8 cellular contexts compared by ENCODE assay signal in genomic region chr10:11180228-11180627, GRCh38.
DNase-seq lines count a peak whose midpoint lies in the region; ATAC-seq and TF ChIP-seq lines count a peak whose summit lies in the region.

No MANE protein-coding gene starts in this region.

- in situ Hi-C loops in IMR-90 (cut with MboI; ENCODE audit: low sequenced_read_pairs), result no loop called here

- DNase-seq in GM06990 (ENCODE audit: extremely low read depth, insufficient read length) (peak; percentile 62), IMR-90 (no peak), lung (ENCODE audit: low spot score) (no peak), A673 (ENCODE audit: low spot score) (no peak), NCI-H345 treated with DMSO at 0.1 percent for 48 hours (lab: John Stamatoyannopoulos, UW; ENCODE audit: unreplicated experiment) (no peak), HT-29 (ENCODE audit: low spot score) (no peak)
- DNase-seq in activated CD8-positive, alpha-beta memory T cell treated with anti-CD3 and anti-CD28 coated beads, Interleukin-2, amount 50 U/mL, for 4 hours, result peak; percentile 60

- 93% methylated on average over 7 of the region's 14 CpGs; no CpG with 5 or more reads in 1 of the 2 experiments for WGBS in IMR-90 (ENCODE audit: extremely low coverage in 2 of 2, insufficient read length in 1 of 2), 2 experiments
- 31 to 66% methylated on average over 14 of the region's 14 CpGs for WGBS in lung, 2 donors

- peaks cover 18% of the 10 kb centered on the region for H3K36me3 ChIP-seq in GM06990 (ENCODE audit: control insufficient read depth, insufficient read depth, low read length)
- no peaks in the 10 kb centered on the region for H3K36me3 ChIP-seq in IMR-90 (ENCODE audit: control insufficient read depth, insufficient read depth, low read length)
- peaks cover 3 to 4% of the 10 kb centered on the region in 2 donors for H3K36me3 ChIP-seq in lung (ENCODE audit: control insufficient read depth in 2 of 2, insufficient read depth in 2 of 2, low read length in 2 of 2)
- H3K36me3 ChIP-seq in A673 (ENCODE audit: insufficient read depth, low read length, poor library complexity, severe bottlenecking), result no peaks in the 10 kb centered on the region

- no peak overlapping the region for H3K27ac ChIP-seq in IMR-90 (ENCODE audit: insufficient read depth, low read length)
- H3K27ac ChIP-seq in lung (ENCODE audit: low read depth in 1 of 2, low read length in 1 of 2), result peak overlapping the region; percentile 5 to 24
- no peak overlapping the region for H3K27ac ChIP-seq in A673 (ENCODE audit: low read depth, low read length, poor library complexity, severe bottlenecking)

- no peak overlapping the region for H2BK15ac ChIP-seq in IMR-90 (ENCODE audit: low read depth, low read length)

- H3K4me1 ChIP-seq in IMR-90 (ENCODE audit: control insufficient read depth, insufficient read depth, low read length) (no peaks in the 10 kb centered on the region), lung (ENCODE audit: control insufficient read depth in 2 of 2, insufficient read depth in 2 of 2, low read length in 2 of 2) (peaks cover 15 to 25% of the 10 kb centered on the region in 2 donors), A673 (ENCODE audit: insufficient read depth, low read length, poor library complexity, severe bottlenecking) (no peaks in the 10 kb centered on the region)

- no peak overlapping the region for H4K8ac ChIP-seq in IMR-90 (ENCODE audit: low read depth in 2 of 2, low read length in 2 of 2)

- H2BK20ac ChIP-seq in IMR-90 (ENCODE audit: low read depth, low read length), result no peak overlapping the region

- no peak overlapping the region for H3K9ac ChIP-seq in IMR-90 (ENCODE audit: low read depth, low read length)

- TF ChIP-seq CTCF in GM06990 (IDR thresholded peaks at IDR 0.05; ENCODE audit: insufficient read depth, low read length, poor library complexity, severe bottlenecking) (no peak), IMR-90 (conservative IDR thresholded peaks at IDR 0.05; ENCODE audit: low read depth, low read length) (no peak), lung (IDR thresholded peaks at IDR 0.05; ENCODE audit: control extremely low read depth, extremely low read depth) (no peak), A673 (conservative IDR thresholded peaks at IDR 0.05; ENCODE audit: low read depth, low read length) (no peak)

- H3K4me2 ChIP-seq in IMR-90 (ENCODE audit: low read depth, low read length), result no peak overlapping the region

- dilution Hi-C loops in IMR-90 (cut with HindIII; ENCODE audit: low sequenced_read_pairs, unreplicated experiment), result no loop called here

- CTCF ChIA-PET in IMR-90 (lab: Yijun Ruan, JAX) (no interaction called here), A673 (lab: Charles Lee) (no interaction called here)

- peak overlapping the region; percentile 6; the same call in 1 of the 2 replicates for H2AK5ac ChIP-seq in IMR-90 (ENCODE audit: low read depth, low read length)

- no peak overlapping the region for H3K4ac ChIP-seq in IMR-90 (ENCODE audit: low read depth, low read length)

- H3K79me1 ChIP-seq in IMR-90 (ENCODE audit: low read depth in 1 of 2, low read length in 2 of 2), result no peaks in the 10 kb centered on the region

- BruUV-seq in IMR-90 (replicated peaks; lab: Mats Ljungman, UMichigan) (no TSS peak), A673 (replicated peaks; lab: Mats Ljungman, UMichigan) (no TSS peak)

- H2AFZ ChIP-seq in IMR-90 (replicated peaks; ENCODE audit: low read length, poor library complexity), result no peak overlapping the region

- no peak overlapping the region for H3K23ac ChIP-seq in IMR-90 (ENCODE audit: low read depth, low read length)

- H2AK9ac ChIP-seq in IMR-90 (replicated peaks; ENCODE audit: low read depth, low read length, poor library complexity), result peak overlapping the region; percentile 32

- POLR2A ChIA-PET in IMR-90 (lab: Charles Lee; ENCODE audit: unreplicated experiment) (no interaction called here), A673 (lab: Charles Lee; ENCODE audit: low non-redundant PET) (no interaction called here)

- H4K5ac ChIP-seq in IMR-90 (ENCODE audit: low read depth, low read length), result no peak overlapping the region

- H3K9me1 ChIP-seq in IMR-90 (ENCODE audit: insufficient read depth, low read length), result no peaks in the 10 kb centered on the region

- H3K18ac ChIP-seq in IMR-90 (ENCODE audit: low read depth, low read length), result no peak overlapping the region

- intact Hi-C loops in IMR-90 (cut with micrococcal nuclease) (no loop called here), A673 (cut with micrococcal nuclease; ENCODE audit: unreplicated experiment) (no loop called here)

- peaks cover 4% of the 10 kb centered on the region for H3K9me3 ChIP-seq in IMR-90 (ENCODE audit: control insufficient read depth, insufficient read depth, low read length)
- H3K9me3 ChIP-seq in lung (ENCODE audit: control insufficient read depth in 2 of 2, insufficient read depth in 1 of 2, low read length in 1 of 2), result peaks cover 0 to 2% of the 10 kb centered on the region in 2 donors
- H3K9me3 ChIP-seq in A673 (ENCODE audit: low read depth, low read length, poor library complexity, severe bottlenecking), result no peaks in the 10 kb centered on the region

- no peaks in the 10 kb centered on the region for H4K20me1 ChIP-seq in IMR-90 (ENCODE audit: insufficient read depth, low read length)

- H4K91ac ChIP-seq in IMR-90 (ENCODE audit: insufficient read depth, low read depth, low read length), result no peak overlapping the region

- H2BK5ac ChIP-seq in IMR-90 (ENCODE audit: low read depth, low read length, poor library complexity, severe bottlenecking), result no peak overlapping the region

- H3K4me3 ChIP-seq in GM06990 (replicated peaks; ENCODE audit: low read depth, low read length) (peak overlapping the region; percentile 61), IMR-90 (ENCODE audit: insufficient read depth, low read depth, low read length) (no peak overlapping the region), lung (no peak overlapping the region), A673 (ENCODE audit: low read depth, low read length, poor library complexity, severe bottlenecking) (no peak overlapping the region)

- TF ChIP-seq RAD21 in IMR-90 (IDR thresholded peaks at IDR 0.05; ENCODE audit: low read length), result no peak

- no peak overlapping the region for H3K14ac ChIP-seq in IMR-90 (replicated peaks; ENCODE audit: low read depth, low read length)

- H2BK120ac ChIP-seq in IMR-90 (ENCODE audit: low read depth, low read length), result no peak overlapping the region

- H3K27me3 ChIP-seq in GM06990 (replicated peaks; ENCODE audit: control insufficient read depth, insufficient read depth, low read length) (no peaks in the 10 kb centered on the region), IMR-90 (ENCODE audit: control insufficient read depth, insufficient read depth, low read length) (no peaks in the 10 kb centered on the region), lung (ENCODE audit: control insufficient read depth, insufficient read depth) (no peaks in the 10 kb centered on the region), A673 (replicated peaks; ENCODE audit: insufficient read depth, low read depth, low read length, poor library complexity) (peaks cover 53% of the 10 kb centered on the region)

- no peak overlapping the region for H3K56ac ChIP-seq in IMR-90 (ENCODE audit: extremely low read depth, insufficient read depth, low read length)

- no peak for TF ChIP-seq POLR2A in IMR-90 (IDR thresholded peaks at IDR 0.05; ENCODE audit: low read depth, low read length)

- ATAC-seq in IMR-90 (ENCODE audit: low read depth) (no peak), lung (ENCODE audit: insufficient read depth, low FRiP score) (peak; percentile 29), HG02938 (IDR thresholded peaks at IDR 0.05; ENCODE audit: unreplicated experiment) (no peak)

TF ChIP-seq in IMR-90, 13 proteins besides CTCF, POLR2A, EP300 and RAD21:
- no peak for TF ChIP-seq FOS (IDR thresholded peaks at IDR 0.05; ENCODE audit: low read depth, low read length)

Comparison
In these comparisons a context has a peak if more than half of its experiments do, and no peak if none do; other contexts are left out.
1. DNase-seq: peak in GM06990 (single experiment) and activated CD8-positive, alpha-beta memory T cell treated with anti-CD3 and anti-CD28 coated beads, Interleukin-2, amount 50 U/mL, for 4 hours (single experiment); none in IMR-90 (single experiment), lung (single experiment), A673 (single experiment), NCI-H345 treated with DMSO at 0.1 percent for 48 hours (single experiment) and HT-29 (single experiment).
2. H3K27ac ChIP-seq: peak in lung (2 of 2); none in IMR-90 (single experiment) and A673 (single experiment).